In genomic region chr5:160166973-160167622, GRCh38 we compare ENCODE assay signal across 19 cellular contexts. TPM values are rescaled to one million over a fixed set of nuclear protein-coding genes. Genes with fewer than 3 reads are reported as not detected.
DNase-seq lines count a peak whose midpoint lies in the region; ATAC-seq, FAIRE-seq and TF ChIP-seq lines count a peak whose summit lies in the region.
"Had no signal": no experiment of that assay in that cellular context is flagged by ENCODE, and none has a peak within 500 bp of the region (broad histone marks: within the 10 kb centered on the region; RNA-seq: fewer than 3 reads in every experiment).

No MANE protein-coding gene starts in this region.

- no peak for TF ChIP-seq RAD21 in H1 (IDR thresholded peaks at IDR 0.05 in 1 of 2, conservative IDR thresholded peaks at IDR 0.05 in 1 of 2; ENCODE audit: low read depth in 2 of 2, low read length in 2 of 2)

- TF ChIP-seq EP300 in H1 (IDR thresholded peaks at IDR 0.05; ENCODE audit: borderline replicate concordance in 1 of 2, low read depth in 2 of 2, low read length in 2 of 2), result no peak

- peak overlapping the region; percentile 97 for H2BK5ac ChIP-seq in H1 (ENCODE audit: low read depth, low read length)
- H2BK5ac ChIP-seq in mesenchymal stem cell (ENCODE audit: low read depth, low read length, poor library complexity, severe bottlenecking), result no peak overlapping the region

- WGBS in H1 (ENCODE audit: extremely low coverage in 1 of 2, insufficient coverage in 1 of 2, insufficient read length in 1 of 2, insufficient replicate concordance in 2 of 2, low coverage in 1 of 2, low lambda C conversion rate in 2 of 2, missing lambda C conversion rate in 1 of 2), 2 experiments, result 53% methylated on average over 10 of the region's 10 CpGs; no CpG with 5 or more reads in 1 of the 2 experiments
- WGBS in mesenchymal stem cell, result 61% methylated on average over 10 of the region's 10 CpGs

- H3K18ac ChIP-seq in H1 (ENCODE audit: extremely low read depth, low read length), result peak overlapping the region; percentile 92
- peak overlapping the region in 1 of 2 experiments; percentile 28 for H3K18ac ChIP-seq in mesenchymal stem cell (ENCODE audit: low read depth in 1 of 2, low read length in 2 of 2)

- peak overlapping the region; percentile 15 for H3K4ac ChIP-seq in H1 (replicated peaks; ENCODE audit: insufficient read length, low read depth, low read length)
- peak overlapping the region in 1 of 2 experiments; percentile 26 for H3K4ac ChIP-seq in mesenchymal stem cell (ENCODE audit: low read depth in 1 of 2, low read length in 2 of 2)

- H3K4me3 ChIP-seq in AG04450 (ENCODE audit: low read depth, low read length) (no peak overlapping the region), SJSA1 (no peak overlapping the region), H1 (ENCODE audit: extremely low read depth in 1 of 4, insufficient read depth in 2 of 4, low read depth in 3 of 4, low read length in 4 of 4) (peak overlapping the region in 1 of 4 experiments; percentile 48; a peak in 4 of 8 replicates), mesenchymal stem cell (ENCODE audit: insufficient read depth in 1 of 2, low read depth in 1 of 2, low read length in 2 of 2) (no peak overlapping the region)
- H3K4me3 ChIP-seq: A549, esophagus squamous epithelium, heart right ventricle, MG63 had no signal

- peak overlapping the region in 3 of 4 experiments; percentile 47 to 74 (median 49); a peak in 5 of 7 replicates for H3K9ac ChIP-seq in H1 (replicated peaks in 1 of 4; ENCODE audit: extremely low read depth in 1 of 4, low read depth in 3 of 4, low read length in 3 of 4)
- no peak overlapping the region for H3K9ac ChIP-seq in mesenchymal stem cell (ENCODE audit: low read length)

- no peaks in the 10 kb centered on the region for H4K20me1 ChIP-seq in H1 (replicated peaks in 1 of 2; ENCODE audit: control insufficient read depth in 1 of 2, insufficient read depth in 2 of 2, low read length in 2 of 2)

- DNase-seq in AG04450 (ENCODE audit: low read depth, low spot score) (no peak), SJSA1 (ENCODE audit: low read depth in 1 of 2, low spot score in 2 of 2) (no peak), H1 (ENCODE audit: low read depth in 1 of 2, low spot score in 2 of 2) (no peak), mesenchymal stem cell (peak; percentile 30), NCI-H69 (lab: John Stamatoyannopoulos, UW) (no peak)
- no peak for DNase-seq in stimulated activated naive CD8-positive, alpha-beta T cell treated with anti-CD3 and anti-CD28 coated beads, Interleukin-15, amount 100 ng/mL, for 72 hours
- no peak for DNase-seq in activated naive CD4-positive, alpha-beta T cell treated with anti-CD3 and anti-CD28 coated beads, Interleukin-2, amount 50 U/mL, for 16 hours
- DNase-seq: activated CD4-positive, alpha-beta memory T cell treated with anti-CD3 and anti-CD28 coated beads, Interleukin-2, amount 10 ng/mL, durations not matched to agents 7 days and 5 days; activated T-cell treated with anti-CD3 and anti-CD28 coated beads, Interleukin-2, amount 50 U/mL, for 24 hours; esophagus squamous epithelium; heart right ventricle; MG63; NCI-H1694 treated with DMSO at 0.1 percent for 48 hours; NCI-H345; WERI-Rb-1 had no signal

- H3K9me3 ChIP-seq in AG04450 (ENCODE audit: control insufficient read depth, insufficient read depth, low read length) (no peaks in the 10 kb centered on the region), SJSA1 (replicated peaks) (no peaks in the 10 kb centered on the region), H1 (ENCODE audit: insufficient read depth in 2 of 2, low read depth in 1 of 2, low read length in 1 of 2) (no peaks in the 10 kb centered on the region), mesenchymal stem cell (ENCODE audit: control insufficient read depth, low read length) (no peaks in the 10 kb centered on the region)
- H3K9me3 ChIP-seq: A549, esophagus squamous epithelium, heart right ventricle, MG63, neutrophil had no signal

- H3K27ac ChIP-seq in AG04450 (ENCODE audit: low read depth, low read length), result peak overlapping the region; percentile 73
- H3K27ac ChIP-seq in SJSA1, result 0 out of 2 replicates have a peak overlapping the region, but pooled peaks have one; percentile 38
- peak overlapping the region; percentile 88 for H3K27ac ChIP-seq in H1 (ENCODE audit: low read depth, low read length)
- peak overlapping the region; percentile 100 for H3K27ac ChIP-seq in mesenchymal stem cell (ENCODE audit: low read length, poor library complexity, severe bottlenecking)
- H3K27ac ChIP-seq: neutrophil had no signal

- H2BK12ac ChIP-seq in H1 (ENCODE audit: low read depth, low read length), result peak overlapping the region; percentile 89
- peak overlapping the region; percentile 74 to 78 for H2BK12ac ChIP-seq in mesenchymal stem cell (ENCODE audit: low read length in 2 of 2)

- no peaks in the 10 kb centered on the region for H3K23me2 ChIP-seq in H1 (ENCODE audit: low read depth, low read length)

- H2BK120ac ChIP-seq in H1 (replicated peaks; ENCODE audit: low read depth, low read length) (peak overlapping the region; percentile 99), mesenchymal stem cell (ENCODE audit: low read depth, low read length) (peak overlapping the region; percentile 58)

- H2AFZ ChIP-seq in H1 (ENCODE audit: low read length), result no peak overlapping the region
- no peak overlapping the region for H2AFZ ChIP-seq in mesenchymal stem cell (ENCODE audit: low read depth, low read length)

- peak; percentile 84 for FAIRE-seq in H1 (lab: Jason Lieb, UNC)
- FAIRE-seq: A549 had no signal

- POLR2A ChIA-PET in AG04450 (lab: Yijun Ruan, JAX) (no interaction called here), H1 (lab: Charles Lee; ENCODE audit: partially characterized antibody) (interaction anchor here (0.5 to 6.1 kb wide), 21 partner anchors 10 to 177 kb away, joined by 3 to 72 read pairs (median 4); partner anchors contain the start of gene PWWP2A)

- H2AK5ac ChIP-seq in H1 (ENCODE audit: low read depth, low read length) (peak overlapping the region; percentile 85), mesenchymal stem cell (ENCODE audit: low read length, severe bottlenecking) (peak overlapping the region; percentile 39)

- H3K14ac ChIP-seq in H1 (ENCODE audit: insufficient read length) (no peak overlapping the region), mesenchymal stem cell (ENCODE audit: low read length in 2 of 2) (no peak overlapping the region)

- no peak overlapping the region for H3K56ac ChIP-seq in H1 (replicated peaks; ENCODE audit: insufficient read length, low read depth, low read length)

- peak overlapping the region; percentile 98 for H2BK20ac ChIP-seq in H1 (ENCODE audit: low read length)

- H3K36me3 ChIP-seq in SJSA1 (no peaks in the 10 kb centered on the region), H1 (ENCODE audit: control insufficient read depth in 2 of 4, insufficient read depth in 4 of 4, low read length in 3 of 4) (no peaks in the 10 kb centered on the region), mesenchymal stem cell (ENCODE audit: control insufficient read depth in 1 of 2, insufficient read depth in 2 of 2, low read depth in 1 of 2, low read length in 2 of 2) (no peaks in the 10 kb centered on the region)
- H3K36me3 ChIP-seq: esophagus squamous epithelium, heart right ventricle, MG63, neutrophil, WERI-Rb-1 had no signal

- H3K23ac ChIP-seq in H1 (ENCODE audit: insufficient read length), result no peak overlapping the region
- no peak overlapping the region for H3K23ac ChIP-seq in mesenchymal stem cell (ENCODE audit: low read length in 2 of 2)

- H4K91ac ChIP-seq in H1 (replicated peaks; ENCODE audit: insufficient read length, low read length) (peak overlapping the region; percentile 90), mesenchymal stem cell (ENCODE audit: low read length) (no peak overlapping the region)

- H3K27me3 ChIP-seq in AG04450 (ENCODE audit: control insufficient read depth, insufficient read depth, low read length), result no peaks in the 10 kb centered on the region
- H3K27me3 ChIP-seq in SJSA1 (replicated peaks), result no peaks in the 10 kb centered on the region
- H3K27me3 ChIP-seq in H1 (replicated peaks in 1 of 4; ENCODE audit: control insufficient read depth in 3 of 4, extremely low read depth in 1 of 4, insufficient read depth in 3 of 4, low read length in 3 of 4), result no peaks in the 10 kb centered on the region
- H3K27me3 ChIP-seq in mesenchymal stem cell (ENCODE audit: control insufficient read depth in 1 of 2, insufficient read depth in 1 of 2, low read length in 2 of 2), result no peaks in the 10 kb centered on the region
- H3K27me3 ChIP-seq: esophagus squamous epithelium, heart right ventricle, MG63 had no signal

- no peak overlapping the region for H4K8ac ChIP-seq in H1 (ENCODE audit: extremely low read depth, insufficient read depth, low read length)
- H4K8ac ChIP-seq in mesenchymal stem cell (ENCODE audit: low read length), result no peak overlapping the region

- H3K27ac Mint-ChIP-seq in stimulated activated naive CD8-positive, alpha-beta T cell treated with anti-CD3 and anti-CD28 coated beads, Interleukin-15, amount 100 ng/mL, for 72 hours, result no peak overlapping the region
- H3K27ac Mint-ChIP-seq: activated CD4-positive, alpha-beta memory T cell treated with anti-CD3 and anti-CD28 coated beads, Interleukin-2, amount 10 ng/mL, durations not matched to agents 7 days and 5 days; activated naive CD8-positive, alpha-beta T cell; activated T-cell treated with anti-CD3 and anti-CD28 coated beads, Interleukin-2, amount 50 U/mL, for 24 hours had no signal

- no peak for TF ChIP-seq POLR2A in H1 (IDR thresholded peaks at IDR 0.05; ENCODE audit: control extremely low read depth in 1 of 2, low read depth in 2 of 2, low read length in 2 of 2)

- peak overlapping the region; percentile 94 for H4K5ac ChIP-seq in H1 (ENCODE audit: insufficient read length, low read depth, low read length)

- H3K4me1 ChIP-seq in SJSA1 (replicated peaks) (peaks cover 39% of the 10 kb centered on the region), H1 (replicated peaks in 1 of 4; ENCODE audit: control insufficient read depth in 3 of 4, insufficient read depth in 4 of 4, low read length in 3 of 4) (peaks cover 17 to 34% (median 25%) of the 10 kb centered on the region in 4 experiments), mesenchymal stem cell (ENCODE audit: control insufficient read depth, insufficient read depth, low read depth, low read length) (peaks cover 7% of the 10 kb centered on the region)

- H3K4me1 Mint-ChIP-seq in stimulated activated naive CD8-positive, alpha-beta T cell treated with anti-CD3 and anti-CD28 coated beads, Interleukin-15, amount 100 ng/mL, for 72 hours, result peaks cover 13% of the 10 kb centered on the region

- H3K79me1 ChIP-seq in H1 (ENCODE audit: low read depth, low read length) (no peaks in the 10 kb centered on the region), mesenchymal stem cell (replicated peaks; ENCODE audit: low read length, poor library complexity, severe bottlenecking) (no peaks in the 10 kb centered on the region)

- H2BK15ac ChIP-seq in H1 (ENCODE audit: low read length), result no peak overlapping the region
- H2BK15ac ChIP-seq in mesenchymal stem cell (ENCODE audit: low read depth, poor library complexity, severe bottlenecking), result no peak overlapping the region

- peak overlapping the region; percentile 56 to 57 for H3K4me2 ChIP-seq in H1 (ENCODE audit: insufficient read depth in 1 of 2, low read depth in 2 of 2, low read length in 2 of 2)
- no peak overlapping the region for H3K4me2 ChIP-seq in mesenchymal stem cell (ENCODE audit: low read length, poor library complexity, severe bottlenecking)

- CTCF ChIA-PET in AG04450 (lab: Charles Lee) (no interaction called here), H1 (lab: Charles Lee; ENCODE audit: partially characterized antibody) (interaction anchor here (0.7 to 4.3 kb wide), 10 partner anchors 9 to 178 kb away, joined by 3 to 29 read pairs (median 6); no protein-coding TSS in a partner anchor)

- H3K9me3 Mint-ChIP-seq in stimulated activated naive CD8-positive, alpha-beta T cell treated with anti-CD3 and anti-CD28 coated beads, Interleukin-15, amount 100 ng/mL, for 72 hours, result no peaks in the 10 kb centered on the region
- H3K9me3 Mint-ChIP-seq: activated CD4-positive, alpha-beta memory T cell treated with anti-CD3 and anti-CD28 coated beads, Interleukin-2, amount 10 ng/mL, durations not matched to agents 7 days and 5 days; activated T-cell treated with anti-CD3 and anti-CD28 coated beads, Interleukin-2, amount 50 U/mL, for 24 hours had no signal

- TF ChIP-seq CTCF in AG04450 (IDR thresholded peaks at IDR 0.05; ENCODE audit: low read depth, low read length) (no peak), H1 (IDR thresholded peaks at IDR 0.05; ENCODE audit: control extremely low read depth in 1 of 3, insufficient read depth in 1 of 3, low read depth in 1 of 3, low read length in 3 of 3) (no peak)

- H3K27me3 Mint-ChIP-seq in stimulated activated naive CD8-positive, alpha-beta T cell treated with anti-CD3 and anti-CD28 coated beads, Interleukin-15, amount 100 ng/mL, for 72 hours, result peaks cover 50% of the 10 kb centered on the region

- H3K4me3 Mint-ChIP-seq in stimulated activated naive CD8-positive, alpha-beta T cell treated with anti-CD3 and anti-CD28 coated beads, Interleukin-15, amount 100 ng/mL, for 72 hours, result no peak overlapping the region
- H3K4me3 Mint-ChIP-seq: activated CD4-positive, alpha-beta memory T cell treated with anti-CD3 and anti-CD28 coated beads, Interleukin-2, amount 10 ng/mL, durations not matched to agents 7 days and 5 days; activated naive CD8-positive, alpha-beta T cell; activated T-cell treated with anti-CD3 and anti-CD28 coated beads, Interleukin-2, amount 50 U/mL, for 24 hours had no signal

- ATAC-seq in stimulated activated naive CD8-positive, alpha-beta T cell treated with anti-CD3 and anti-CD28 coated beads, Interleukin-15, amount 100 ng/mL, for 72 hours, result no peak
- no peak for ATAC-seq in HG02970 (IDR thresholded peaks at IDR 0.05; ENCODE audit: low FRiP score, unreplicated experiment)
- ATAC-seq: A549, heart right ventricle had no signal

- H3K79me2 ChIP-seq in H1 (ENCODE audit: control insufficient read depth in 1 of 2, insufficient read depth in 2 of 2, low read length in 2 of 2), result no peaks in the 10 kb centered on the region

RNA-seq across cellular contexts. Expression of gene PWWP2A, which starts 47.8 kb away (rescaled TPM):
- 14.8 and 15.1 TPM in 2 replicates for polyA plus RNA-seq in AG04450 (2011; rRNA removed)
- polyA minus RNA-seq in AG04450 (2011; rRNA and poly(A)+ RNA removed), result 12.3 and 14.6 TPM in 2 replicates
- total RNA-seq in SJSA1 (2014; rRNA removed; shearing (Covaris generic)), result 41.4 and 49.8 TPM in 2 replicates
- total RNA-seq in H1 (2021; fragmentation: NEBNext Ultra II Directional; extraction: Animal tissue kit (Norgen Biotek cat#: 25700)), result 60.0 and 63.0 TPM in 2 replicates
- polyA plus RNA-seq in H1 (2011; rRNA removed), result 16.9 and 18.5 TPM in 2 replicates
- 22.2 TPM for polyA plus RNA-seq in H1 (2011; cell fraction: cytosol; rRNA removed)
- 25.5 TPM for polyA plus RNA-seq in H1 (2011; cell fraction: nucleus; rRNA removed)
- polyA plus RNA-seq in H1 (2012, experiment 1 of 2), result 29.4 to 43.1 TPM (median 36.3 TPM) in 4 replicates
- 6.0 TPM for polyA plus RNA-seq in H1 (2012, experiment 2 of 2)
- polyA plus RNA-seq in H1 (2013, experiment 1 of 2), result 42.3 TPM
- polyA plus RNA-seq in H1 (2013, experiment 2 of 2), result 40.8 TPM
- polyA minus RNA-seq in H1 (2011; rRNA and poly(A)+ RNA removed), result 38.0 and 38.8 TPM in 2 replicates
- polyA minus RNA-seq in H1 (2011; cell fraction: cytosol; rRNA and poly(A)+ RNA removed), result 25.3 TPM
- 40.5 TPM for polyA minus RNA-seq in H1 (2011; cell fraction: nucleus; rRNA and poly(A)+ RNA removed)
- 24.0 TPM for polyA plus RNA-seq in mesenchymal stem cell (2013, experiment 1 of 2)
- polyA plus RNA-seq in mesenchymal stem cell (2013, experiment 2 of 2), result 22.5 TPM

Comparison
In these comparisons a context has a peak if more than half of its experiments do, and no peak if none do; other contexts are left out.
1. H3K27ac ChIP-seq: peak in every context shown above with its lines; median percentile 100 in mesenchymal stem cell; 88 in H1; 73 in AG04450; 38 in SJSA1.